ENCODE assay signal across 9 cellular contexts in genomic region chr1:163315773-163316374, GRCh38. TPM values are rescaled to one million over a fixed set of nuclear protein-coding genes. Genes with fewer than 3 reads are reported as not detected.
DNase-seq lines count a peak whose midpoint lies in the region; ATAC-seq and TF ChIP-seq lines count a peak whose summit lies in the region.
"Had no signal": no experiment of that assay in that cellular context is flagged by ENCODE, and none has a peak within 500 bp of the region (broad histone marks: within the 10 kb centered on the region; RNA-seq: fewer than 3 reads in every experiment).

No MANE protein-coding gene starts in this region.

- intact Hi-C loops in adrenal gland (cut with DNase I) = loop anchor here (5.0 to 10.0 kb wide), 5 partner anchors 141 to 461 kb away; partner anchors contain the start of gene RGS4 (in 1 of the 2)

- 40 to 49% (median 42%) methylated on average over 6 of the region's 6 CpGs for WGBS in adrenal gland, 4 donors

- no peaks in the 10 kb centered on the region for H3K9me3 ChIP-seq in adrenal gland (replicated peaks in 1 of 3)
- H3K9me3 ChIP-seq: neutrophil had no signal

- TF ChIP-seq CTCF in C4-2B (conservative IDR thresholded peaks at IDR 0.05) = peak; percentile 86
- TF ChIP-seq CTCF in GM20000 (IDR thresholded peaks at IDR 0.05; ENCODE audit: extremely low read depth, missing control alignments) = peak; percentile 56
- TF ChIP-seq CTCF in adrenal gland (IDR thresholded peaks at IDR 0.05) = peak; percentile 63 to 89 (median 76)

- no peak for TF ChIP-seq POLR2A in adrenal gland (IDR thresholded peaks at IDR 0.05)

- H3K27ac ChIP-seq in C4-2B = no peak overlapping the region
- no peak overlapping the region for H3K27ac ChIP-seq in adrenal gland
- H3K27ac ChIP-seq: neutrophil had no signal

- peaks cover 3% of the 10 kb centered on the region in 2 donors for H3K4me1 ChIP-seq in adrenal gland (replicated peaks in 1 of 2)

- no peak overlapping the region for H3K4me3 ChIP-seq in adrenal gland

- no peaks in the 10 kb centered on the region for H3K27me3 ChIP-seq in adrenal gland
- H3K27me3 ChIP-seq: neutrophil had no signal

- peaks cover 0 to 8% of the 10 kb centered on the region in 2 donors for H3K36me3 ChIP-seq in adrenal gland (replicated peaks in 1 of 2)
- H3K36me3 ChIP-seq: neutrophil had no signal

- no peak for ATAC-seq in HG02938 (IDR thresholded peaks at IDR 0.05; ENCODE audit: unreplicated experiment)
- no peak for ATAC-seq in GM21786 (IDR thresholded peaks at IDR 0.05; ENCODE audit: unreplicated experiment)

- DNase-seq in GM20000 (ENCODE audit: low spot score) (peak; percentile 5), NOMO-1 treated with DMSO at 0.1 percent for 48 hours (lab: John Stamatoyannopoulos, UW; ENCODE audit: unreplicated experiment) (peak; percentile 9), adrenal gland (peak in 6 of 7 donors; percentile 22 to 68 (median 51)), iris pigment epithelial cell (ENCODE audit: low read depth) (peak; percentile 52)
- DNase-seq in stimulated activated CD8-positive, alpha-beta memory T cell treated with anti-CD3 and anti-CD28 coated beads, Interleukin-4, amount 100 ng/mL, for 48 hours = peak; percentile 53

RNA-seq across cellular contexts. Expression of gene NUF2, which starts 5.9 kb away (rescaled TPM):
- total RNA-seq in adrenal gland = 1 to 10 TPM in 4 of 8 donors, under 1 TPM in 3, not detected in 1; 0.53 to 2.9 (median 1.0) TPM
- 1 to 10 TPM in 2 of 3 donors, under 1 TPM in 1; 0.72 to 1.7 (median 1.0) TPM for polyA plus RNA-seq in adrenal gland
